In genomic region chr1:18530567-18531502, GRCh38 we compare ENCODE assay signal across 13 cellular contexts. TPM values are rescaled to one million over a fixed set of nuclear protein-coding genes. Genes with fewer than 3 reads are reported as not detected.
DNase-seq lines count a peak whose midpoint lies in the region; ATAC-seq, FAIRE-seq and TF ChIP-seq lines count a peak whose summit lies in the region.
"Had no signal": no experiment of that assay in that cellular context is flagged by ENCODE, and none has a peak within 500 bp of the region (broad histone marks: within the 10 kb centered on the region; RNA-seq: fewer than 3 reads in every experiment).

No MANE protein-coding gene starts in this region.

- H3K9me3 ChIP-seq in small intestine (ENCODE audit: control insufficient read depth, low read depth) = no peaks in the 10 kb centered on the region
- H3K9me3 ChIP-seq: ascending aorta had no signal

- H3K4me3 Mint-ChIP-seq in activated T-helper 1 cell treated with anti-CD3 and anti-CD28 coated beads, Interleukin-12 subunit alpha, Interleukin-12 subunit beta, Interleukin-2, Interleukin-4 antibody, amounts not matched to agents 30 ng/mL and 10 ng/mL and 1 ng/mL, durations not matched to agents 14 hours and 24 hours and 36 hours = no peak overlapping the region

- WGBS in small intestine, 3 donors = 20 to 53% (median 38%) methylated on average over 6 of the region's 6 CpGs

- H3K4me3 ChIP-seq in coronary artery (no peak overlapping the region), small intestine (ENCODE audit: low read depth in 1 of 2, low read length in 2 of 2) (no peak overlapping the region)
- H3K4me3 ChIP-seq: ascending aorta, GM23248, lung had no signal

- no peaks in the 10 kb centered on the region for H3K4me1 ChIP-seq in small intestine (ENCODE audit: control insufficient read depth in 2 of 2, insufficient read depth in 1 of 2, low read depth in 1 of 2, low read length in 1 of 2)
- H3K4me1 ChIP-seq: ascending aorta had no signal

- intact Hi-C loops in activated T-helper 1 cell treated with anti-CD3 and anti-CD28 coated beads, Interleukin-12 subunit alpha, Interleukin-12 subunit beta, Interleukin-2, Interleukin-4 antibody, amounts not matched to agents 30 ng/mL and 10 ng/mL and 1 ng/mL, durations not matched to agents 14 hours and 24 hours and 36 hours (cut with micrococcal nuclease) = no loop called here

- peaks cover 8% of the 10 kb centered on the region for H3K27me3 Mint-ChIP-seq in activated T-helper 1 cell treated with anti-CD3 and anti-CD28 coated beads, Interleukin-12 subunit alpha, Interleukin-12 subunit beta, Interleukin-2, Interleukin-4 antibody, amounts not matched to agents 30 ng/mL and 10 ng/mL and 1 ng/mL, durations not matched to agents 14 hours and 24 hours and 36 hours (ENCODE audit: insufficient read depth)

- H3K9me3 Mint-ChIP-seq in activated T-helper 1 cell treated with anti-CD3 and anti-CD28 coated beads, Interleukin-12 subunit alpha, Interleukin-12 subunit beta, Interleukin-2, Interleukin-4 antibody, amounts not matched to agents 30 ng/mL and 10 ng/mL and 1 ng/mL, durations not matched to agents 14 hours and 24 hours and 36 hours = no peaks in the 10 kb centered on the region

- H3K4me1 Mint-ChIP-seq in activated T-helper 1 cell treated with anti-CD3 and anti-CD28 coated beads, Interleukin-12 subunit alpha, Interleukin-12 subunit beta, Interleukin-2, Interleukin-4 antibody, amounts not matched to agents 30 ng/mL and 10 ng/mL and 1 ng/mL, durations not matched to agents 14 hours and 24 hours and 36 hours (ENCODE audit: low read depth) = no peaks in the 10 kb centered on the region

- DNase-seq in NCI-H510A treated with DMSO at 0.1 percent for 48 hours (lab: John Stamatoyannopoulos, UW) = peak; percentile 24
- no peak for DNase-seq in NCI-H510A (lab: John Stamatoyannopoulos, UW)
- peak; percentile 53 for DNase-seq in NCI-H2196 (lab: John Stamatoyannopoulos, UW; ENCODE audit: unreplicated experiment)
- peak; percentile 31 for DNase-seq in coronary artery (ENCODE audit: low spot score)
- DNase-seq in small intestine = peak; percentile 65
- no peak for DNase-seq in activated T-helper 1 cell treated with anti-CD3 and anti-CD28 coated beads, Interleukin-12 subunit alpha, Interleukin-12 subunit beta, Interleukin-2, Interleukin-4 antibody, amounts not matched to agents 30 ng/mL and 10 ng/mL and 1 ng/mL, durations not matched to agents 14 hours and 24 hours and 36 hours (ENCODE audit: low spot score)
- DNase-seq: activated CD4-positive, CD25-positive, alpha-beta regulatory T cell treated with anti-CD3 and anti-CD28 coated beads, Interleukin-2, amount 50 U/mL, for 72 hours; GM23248 had no signal

- TF ChIP-seq CTCF in coronary artery (IDR thresholded peaks at IDR 0.05) = no peak

- H3K27ac ChIP-seq in coronary artery = no peak overlapping the region
- no peak overlapping the region for H3K27ac ChIP-seq in small intestine (ENCODE audit: low read depth in 1 of 2, low read length in 1 of 2)
- H3K27ac ChIP-seq: ascending aorta, GM23248 had no signal

- H3K27ac Mint-ChIP-seq in activated T-helper 1 cell treated with anti-CD3 and anti-CD28 coated beads, Interleukin-12 subunit alpha, Interleukin-12 subunit beta, Interleukin-2, Interleukin-4 antibody, amounts not matched to agents 30 ng/mL and 10 ng/mL and 1 ng/mL, durations not matched to agents 14 hours and 24 hours and 36 hours = no peak overlapping the region

- no peak for ATAC-seq in GM19035 (IDR thresholded peaks at IDR 0.05; ENCODE audit: unreplicated experiment)
- no peak for ATAC-seq in HG03039 (IDR thresholded peaks at IDR 0.05; ENCODE audit: unreplicated experiment)
- ATAC-seq: sciatic nerve had no signal

- no peaks in the 10 kb centered on the region for H3K36me3 Mint-ChIP-seq in activated T-helper 1 cell treated with anti-CD3 and anti-CD28 coated beads, Interleukin-12 subunit alpha, Interleukin-12 subunit beta, Interleukin-2, Interleukin-4 antibody, amounts not matched to agents 30 ng/mL and 10 ng/mL and 1 ng/mL, durations not matched to agents 14 hours and 24 hours and 36 hours (ENCODE audit: low read depth)

- no peaks in the 10 kb centered on the region for H3K27me3 ChIP-seq in small intestine (ENCODE audit: control insufficient read depth in 2 of 2, insufficient read depth in 2 of 2, low read length in 2 of 2)
- H3K27me3 ChIP-seq: ascending aorta had no signal

- no peaks in the 10 kb centered on the region for H3K36me3 ChIP-seq in small intestine (ENCODE audit: control insufficient read depth in 2 of 2, insufficient read depth in 2 of 2, low read length in 2 of 2)
- H3K36me3 ChIP-seq: ascending aorta had no signal

- FAIRE-seq in small intestine (lab: Jason Lieb, UNC) = no peak

RNA-seq across cellular contexts. Expression of gene KLHDC7A, which starts 50.1 kb away (rescaled TPM):
- under 1 TPM; 0.19 to 0.27 (median 0.22) TPM for polyA plus RNA-seq in small intestine
- not detected in 2 replicates for total RNA-seq in activated T-helper 1 cell treated with anti-CD3 and anti-CD28 coated beads, Interleukin-12 subunit alpha, Interleukin-12 subunit beta, Interleukin-2, Interleukin-4 antibody, amounts not matched to agents 30 ng/mL and 10 ng/mL and 1 ng/mL, durations not matched to agents 14 hours and 24 hours and 36 hours
- total RNA-seq: ascending aorta, GM23248, sciatic nerve had no signal
- polyA plus RNA-seq: GM23248 had no signal

Comparison
In these comparisons a context has a peak if more than half of its experiments do, and no peak if none do; other contexts are left out.
1. DNase-seq: peak in NCI-H510A treated with DMSO at 0.1 percent for 48 hours (single experiment), NCI-H2196 (single experiment), coronary artery (single experiment) and small intestine (single experiment); none in NCI-H510A (single experiment) and activated T-helper 1 cell treated with anti-CD3 and anti-CD28 coated beads, Interleukin-12 subunit alpha, Interleukin-12 subunit beta, Interleukin-2, Interleukin-4 antibody, amounts not matched to agents 30 ng/mL and 10 ng/mL and 1 ng/mL, durations not matched to agents 14 hours and 24 hours and 36 hours (single experiment).